In genomic region chr18:78507217-78507616, GRCh38 we compare ENCODE assay signal across 28 cellular contexts.
"Had no signal": no experiment of that assay in that cellular context is flagged by ENCODE, and none has a peak within 500 bp of the region (broad histone marks: within the 10 kb centered on the region; RNA-seq: fewer than 3 reads in every experiment).

No MANE protein-coding gene starts in this region.

- H3K27ac Mint-ChIP-seq: activated CD4-positive, alpha-beta T cell treated with anti-CD3 and anti-CD28 coated beads, Interleukin-2, amount 10 ng/mL, durations not matched to agents 7 days and 5 days; activated CD8-positive, alpha-beta T cell treated with anti-CD3 and anti-CD28 coated beads, Interleukin-2, amount 10 ng/mL, durations not matched to agents 7 days and 5 days; activated naive CD4-positive, alpha-beta T cell treated with anti-CD3 and anti-CD28 coated beads, Interleukin-2, amount 50 U/mL, for 24 hours; activated T-cell treated with anti-CD3 and anti-CD28 coated beads, Interleukin-2, amount 50 U/mL, for 24 hours; activated T-helper 2 cell treated with anti-CD3 and anti-CD28 coated beads, Interferon-gamma antibody, Interleukin-2, Interleukin-4, amounts not matched to agents 10 μg/mL and 5 μg/mL and 100 μg/mL, durations not matched to agents 14 hours and 24 hours and 36 hours; T-helper 1 cell treated with Interleukin-12 subunit alpha and Interleukin-12 subunit beta and Interleukin-4 antibody, amounts not matched to agents 30 μg/mL and 1 μg/mL, for 36 hours; T-helper 2 cell treated with Interferon-gamma antibody and Interleukin-4, amounts not matched to agents 5 μg/mL and 100 μg/mL, for 36 hours had no signal

- H3K9me3 ChIP-seq: adrenal gland, body of pancreas, MG63, SK-N-SH had no signal

- H3K36me3 Mint-ChIP-seq: activated naive CD4-positive, alpha-beta T cell treated with anti-CD3 and anti-CD28 coated beads, Interleukin-2, amount 50 U/mL, for 24 hours had no signal

- H3K27me3 ChIP-seq: adrenal gland, MG63, Peyer's patch, SJSA1 had no signal

- H3K4me3 Mint-ChIP-seq: activated CD4-positive, alpha-beta T cell treated with anti-CD3 and anti-CD28 coated beads, Interleukin-2, amount 10 ng/mL, durations not matched to agents 7 days and 5 days; activated CD8-positive, alpha-beta T cell treated with anti-CD3 and anti-CD28 coated beads, Interleukin-2, amount 10 ng/mL, durations not matched to agents 7 days and 5 days; activated naive CD4-positive, alpha-beta T cell treated with anti-CD3 and anti-CD28 coated beads, Interleukin-2, amount 50 U/mL, for 24 hours; activated T-cell treated with anti-CD3 and anti-CD28 coated beads, Interleukin-2, amount 50 U/mL, for 24 hours; T-helper 1 cell treated with Interleukin-12 subunit alpha and Interleukin-12 subunit beta and Interleukin-4 antibody, amounts not matched to agents 30 μg/mL and 1 μg/mL, for 36 hours; T-helper 2 cell treated with Interferon-gamma antibody and Interleukin-4, amounts not matched to agents 5 μg/mL and 100 μg/mL, for 36 hours had no signal

- H3K36me3 ChIP-seq: adrenal gland, MG63, Peyer's patch, SJSA1 had no signal

- H3K9me3 Mint-ChIP-seq: activated T-cell treated with anti-CD3 and anti-CD28 coated beads, Interleukin-2, amount 50 U/mL, for 24 hours had no signal

- DNase-seq: activated CD4-positive, alpha-beta T cell treated with anti-CD3 and anti-CD28 coated beads, Interleukin-2, amount 10 ng/mL, durations not matched to agents 7 days and 5 days; activated CD4-positive, alpha-beta T cell treated with anti-CD3 and anti-CD28 coated beads, Interleukin-2, amount 50 U/mL, for 48 hours; activated CD8-positive, alpha-beta T cell treated with anti-CD3 and anti-CD28 coated beads, Interleukin-2, amount 10 ng/mL, durations not matched to agents 7 days and 5 days; activated gamma-delta T cell; activated naive CD4-positive, alpha-beta T cell treated with Interleukin-2 at 50 U/mL for 16 hours; activated T-cell treated with anti-CD3 and anti-CD28 coated beads, Interleukin-2, amount 50 U/mL, for 24 hours; body of pancreas; IMR-90; Karpas-422; MG63; NCI-H1048; NCI-H1436 treated with DMSO at 0.1 percent for 48 hours; NCI-H1694 treated with DMSO at 0.1 percent for 48 hours; NCI-H2029; NCI-H345; NCI-H524 treated with DMSO at 0.1 percent for 48 hours; PC-3; Peyer's patch; RPMI8226; SHP77 treated with DMSO at 0.1 percent for 48 hours; SK-N-SH had no signal

- H3K27ac ChIP-seq: adrenal gland, body of pancreas, Peyer's patch, SJSA1 had no signal

- H3K27me3 Mint-ChIP-seq: activated CD4-positive, alpha-beta T cell treated with anti-CD3 and anti-CD28 coated beads, Interleukin-2, amount 10 ng/mL, durations not matched to agents 7 days and 5 days; activated naive CD4-positive, alpha-beta T cell treated with anti-CD3 and anti-CD28 coated beads, Interleukin-2, amount 50 U/mL, for 24 hours; activated T-cell treated with anti-CD3 and anti-CD28 coated beads, Interleukin-2, amount 50 U/mL, for 24 hours had no signal

- H3K9ac ChIP-seq: SK-N-SH had no signal

- H3K4me3 ChIP-seq: adrenal gland, body of pancreas, K562, MG63, Peyer's patch, SJSA1 had no signal

- H3K4me1 ChIP-seq: adrenal gland, body of pancreas, Peyer's patch, SJSA1 had no signal

- ATAC-seq: activated CD8-positive, alpha-beta T cell treated with anti-CD3 and anti-CD28 coated beads, Interleukin-2, amount 10 ng/mL, durations not matched to agents 7 days and 5 days; body of pancreas; K562; PC-3 had no signal

- H3K4me1 Mint-ChIP-seq: activated CD4-positive, alpha-beta T cell treated with anti-CD3 and anti-CD28 coated beads, Interleukin-2, amount 10 ng/mL, durations not matched to agents 7 days and 5 days; activated naive CD4-positive, alpha-beta T cell treated with anti-CD3 and anti-CD28 coated beads, Interleukin-2, amount 50 U/mL, for 24 hours had no signal

- H3K4me2 ChIP-seq: SK-N-SH had no signal
